3 cellular contexts compared by ENCODE assay signal in genomic region chr5:16072616-16073015, GRCh38.
"Had no signal": no experiment of that assay in that cellular context is flagged by ENCODE, and none has a peak within 500 bp of the region (broad histone marks: within the 10 kb centered on the region; RNA-seq: fewer than 3 reads in every experiment).

No MANE protein-coding gene starts in this region.

- DNase-seq: GDM1, GF-D8 had no signal

- ATAC-seq: GM12878 had no signal

- H3K4me3 ChIP-seq: GM12878 had no signal
